20 cellular contexts compared by ENCODE assay signal in the genomic region with DNA sequence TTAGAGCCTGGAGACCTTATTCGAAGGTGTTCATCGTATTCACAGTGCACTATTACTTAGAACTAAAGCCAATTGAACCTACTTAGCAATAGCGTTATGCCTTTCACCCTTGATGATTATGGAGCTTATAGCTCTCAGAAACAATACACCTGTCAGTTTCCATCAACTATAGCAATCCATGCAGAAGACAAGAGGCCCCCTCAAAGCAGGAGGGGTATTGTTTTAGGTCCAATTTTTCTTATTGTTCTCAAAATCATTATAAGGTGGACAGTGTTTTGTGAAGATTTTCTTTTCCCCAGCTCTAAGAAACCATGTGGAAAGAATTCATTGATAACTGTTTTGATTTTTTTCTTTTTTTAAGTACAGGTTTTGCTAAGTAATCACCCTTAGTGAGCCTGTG.
"Had no signal": no experiment of that assay in that cellular context is flagged by ENCODE, and none has a peak within 500 bp of the region (broad histone marks: within the 10 kb centered on the region; RNA-seq: fewer than 3 reads in every experiment).

No MANE protein-coding gene starts in this region.

- H3K27me3 ChIP-seq: body of pancreas had no signal

- DNase-seq: activated B cell treated with CpG ODN at 0.5 μM for 24 hours; activated CD4-positive, alpha-beta T cell treated with anti-CD3 and anti-CD28 coated beads, Interleukin-2, amount 10 ng/mL, durations not matched to agents 24 days and 14 days; activated CD8-positive, alpha-beta memory T cell treated with anti-CD3 and anti-CD28 coated beads, Interleukin-2, amount 50 U/mL, for 4 hours; activated CD8-positive, alpha-beta T cell treated with anti-CD3 and anti-CD28 coated beads, Interleukin-2, amount 10 ng/mL, durations not matched to agents 7 days and 5 days; activated gamma-delta T cell; activated naive CD8-positive, alpha-beta T cell treated with anti-CD3 and anti-CD28 coated beads for 36 hours; activated T-cell treated with anti-CD3 and anti-CD28 coated beads, Interleukin-2, amount 50 U/mL, for 48 hours; amygdala; body of pancreas; cerebellar nuclear complex; effector memory CD4-positive, alpha-beta T cell; foreskin melanocyte; head of caudate nucleus; stimulated activated CD4-positive, alpha-beta T cell treated with anti-CD3 and anti-CD28 coated beads, Interleukin-15, amount 100 ng/mL, for 24 hours; stimulated activated CD4-positive, alpha-beta T cell treated with anti-CD3 and anti-CD28 coated beads, Interleukin-4, amount 100 ng/mL, for 24 hours; stimulated activated naive CD4-positive, alpha-beta T cell; substantia nigra; SW 1271 had no signal

- H3K4me3 ChIP-seq: body of pancreas, tibial nerve had no signal

- H2AFZ ChIP-seq: parathyroid adenoma had no signal

- H3K27ac ChIP-seq: parathyroid adenoma, tibial nerve had no signal

- H3K9me3 ChIP-seq: body of pancreas, tibial nerve had no signal

- H3K9ac ChIP-seq: parathyroid adenoma had no signal

- H3K4me1 ChIP-seq: parathyroid adenoma had no signal

- H3K79me2 ChIP-seq: parathyroid adenoma had no signal
